In the genomic region with DNA sequence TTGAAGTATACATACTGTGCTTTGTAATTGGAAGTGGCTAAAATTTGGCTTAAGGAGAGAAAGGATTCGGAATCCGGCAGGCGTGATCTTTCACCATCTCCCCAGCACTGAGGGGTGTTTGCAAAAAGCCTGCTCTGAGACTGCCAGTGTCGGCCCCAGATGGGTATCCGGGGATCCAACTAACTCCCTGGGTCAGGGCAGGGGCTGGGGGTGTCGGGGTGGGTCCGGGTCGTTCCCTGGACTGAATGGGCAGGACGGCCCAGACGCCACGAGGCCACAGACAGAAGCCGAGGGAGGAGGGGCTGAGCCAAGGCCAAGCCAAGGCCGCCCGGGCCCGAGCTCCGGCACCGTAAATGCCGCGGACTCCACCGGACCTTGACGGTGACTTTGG, we compare ENCODE assay signal across 8 cellular contexts. TPM values are rescaled to one million over a fixed set of nuclear protein-coding genes. Genes with fewer than 3 reads are reported as not detected.
DNase-seq lines count a peak whose midpoint lies in the region; ATAC-seq and TF ChIP-seq lines count a peak whose summit lies in the region.

No MANE protein-coding gene starts in this region.

- H3K4me3 Mint-ChIP-seq in T-helper 17 cell (peak overlapping the region; percentile 90), glutamatergic neuron (ENCODE audit: unreplicated experiment) (peak overlapping the region; percentile 94)

- H3K36me3 ChIP-seq in psoas muscle (ENCODE audit: insufficient read depth in 1 of 2, low read depth in 1 of 2) = peaks cover 8 to 46% of the 10 kb centered on the region in 2 donors

- DNase-seq in T-helper 17 cell (no peak), glutamatergic neuron (no peak), psoas muscle (no peak), NCI-H774 (lab: John Stamatoyannopoulos, UW) (no peak), NCI-H1092 (lab: John Stamatoyannopoulos, UW) (no peak), D341Med (ENCODE audit: low spot score) (no peak)

- 1% methylated on average over 18 to 21 of the region's 21 CpGs for WGBS in psoas muscle, 3 donors

- H3K9me3 ChIP-seq in T-helper 17 cell (ENCODE audit: control insufficient read depth, low read length, poor library complexity, severe bottlenecking) = no peaks in the 10 kb centered on the region
- H3K9me3 ChIP-seq in psoas muscle = no peaks in the 10 kb centered on the region

- H3K4me1 Mint-ChIP-seq in T-helper 17 cell = peaks cover 44% of the 10 kb centered on the region
- peaks cover 28% of the 10 kb centered on the region for H3K4me1 Mint-ChIP-seq in glutamatergic neuron (ENCODE audit: low read depth, unreplicated experiment)

- no peaks in the 10 kb centered on the region for H3K27me3 ChIP-seq in psoas muscle (ENCODE audit: insufficient read depth in 3 of 3, low read length in 2 of 3)

- H3K27ac Mint-ChIP-seq in T-helper 17 cell (peak overlapping the region; percentile 81), glutamatergic neuron (ENCODE audit: unreplicated experiment) (peak overlapping the region; percentile 88)

- H3K4me3 ChIP-seq in psoas muscle = peak overlapping the region; percentile 95

- H3K4me1 ChIP-seq in psoas muscle = peaks cover 37% of the 10 kb centered on the region

- no peak for TF ChIP-seq CTCF in glutamatergic neuron (IDR thresholded peaks at IDR 0.05; ENCODE audit: partially characterized antibody, unreplicated experiment)
- no peak for TF ChIP-seq CTCF in psoas muscle (IDR thresholded peaks at IDR 0.05)

- H3K36me3 Mint-ChIP-seq in T-helper 17 cell (ENCODE audit: low read depth) (peaks cover 12% of the 10 kb centered on the region), glutamatergic neuron (ENCODE audit: unreplicated experiment) (peaks cover 4% of the 10 kb centered on the region)

- ATAC-seq in GM18508 (IDR thresholded peaks at IDR 0.05; ENCODE audit: insufficient read depth, unreplicated experiment) (peak; percentile 11), HG02840 (IDR thresholded peaks at IDR 0.05; ENCODE audit: low FRiP score, unreplicated experiment) (peak; percentile 23), T-helper 17 cell (peak; percentile 3), psoas muscle (peak; percentile 46 to 63 (median 52))

- no peaks in the 10 kb centered on the region for H3K27me3 Mint-ChIP-seq in T-helper 17 cell
- H3K27me3 Mint-ChIP-seq in glutamatergic neuron (ENCODE audit: unreplicated experiment) = peaks cover 5% of the 10 kb centered on the region

- peak overlapping the region; percentile 95 for H3K27ac ChIP-seq in psoas muscle

- intact Hi-C loops in psoas muscle (cut with DNase I) = loop anchor here (5.0 kb wide), 1 partner anchor 195 kb away; a partner anchor contains a TSS

- peaks cover 18% of the 10 kb centered on the region for H3K9me3 Mint-ChIP-seq in glutamatergic neuron (ENCODE audit: unreplicated experiment)

RNA-seq across cellular contexts. Expression of a gene that starts 0.3 kb away (rescaled TPM):
- 100 to 1,000 TPM; 202 to 208 TPM for total RNA-seq in T-helper 17 cell
- 228 TPM for total RNA-seq in glutamatergic neuron (ENCODE audit: unreplicated experiment)
- total RNA-seq in psoas muscle = 10 to 100 TPM; 40.8 to 61.1 (median 50.1) TPM
- polyA plus RNA-seq in psoas muscle = 100 to 1,000 TPM in 1 of 3 donors, 10 to 100 TPM in 2; 38.0 to 160 (median 79.6) TPM

RNA-seq across cellular contexts. Expression of a gene that starts 10.9 kb away (rescaled TPM):
- total RNA-seq in T-helper 17 cell = 1 to 10 TPM in 1 of 2 donors, under 1 TPM in 1; 0.42 to 1.9 TPM
- total RNA-seq in glutamatergic neuron (ENCODE audit: unreplicated experiment) = 4.6 TPM
- under 1 TPM; 0.08 to 0.17 (median 0.16) TPM for total RNA-seq in psoas muscle
- polyA plus RNA-seq in psoas muscle = under 1 TPM; 0.06 to 0.31 (median 0.23) TPM
